8 cellular contexts compared by ENCODE assay signal in genomic region chr3:128383316-128384235, GRCh38.
DNase-seq lines count a peak whose midpoint lies in the region; ATAC-seq lines count a peak whose summit lies in the region.

No MANE protein-coding gene starts in this region.

- ATAC-seq in left lobe of liver, result no peak
- no peak for ATAC-seq in HG02623 (IDR thresholded peaks at IDR 0.05; ENCODE audit: unreplicated experiment)

- DNase-seq in NCI-H446 (lab: John Stamatoyannopoulos, UW) (peak; percentile 18 to 73), NCI-H446 treated with DMSO at 0.1 percent for 48 hours (lab: John Stamatoyannopoulos, UW) (no peak), NCI-H69 (lab: John Stamatoyannopoulos, UW) (peak; percentile 75), amniotic epithelial cell (ENCODE audit: low read depth) (peak; percentile 64), left lobe of liver (ENCODE audit: low spot score) (peak; percentile 71), NCI-H187 treated with DMSO at 0.1 percent for 48 hours (lab: John Stamatoyannopoulos, UW) (no peak)
- peak; percentile 18 to 32 for DNase-seq in stimulated activated CD8-positive, alpha-beta memory T cell treated with anti-CD3 and anti-CD28 coated beads, Interleukin-7, amount 100 ng/mL, for 48 hours (ENCODE audit: extremely low read depth in 1 of 2, low read depth in 1 of 2)

Comparison
In these comparisons a context has a peak if more than half of its experiments do, and no peak if none do; other contexts are left out.
1. DNase-seq: peak in NCI-H446 (2 of 2), NCI-H69 (single experiment), amniotic epithelial cell (single experiment), left lobe of liver (single experiment) and stimulated activated CD8-positive, alpha-beta memory T cell treated with anti-CD3 and anti-CD28 coated beads, Interleukin-7, amount 100 ng/mL, for 48 hours (2 of 2); none in NCI-H446 treated with DMSO at 0.1 percent for 48 hours (single experiment) and NCI-H187 treated with DMSO at 0.1 percent for 48 hours (single experiment).